16 cellular contexts compared by ENCODE assay signal in the genomic region with DNA sequence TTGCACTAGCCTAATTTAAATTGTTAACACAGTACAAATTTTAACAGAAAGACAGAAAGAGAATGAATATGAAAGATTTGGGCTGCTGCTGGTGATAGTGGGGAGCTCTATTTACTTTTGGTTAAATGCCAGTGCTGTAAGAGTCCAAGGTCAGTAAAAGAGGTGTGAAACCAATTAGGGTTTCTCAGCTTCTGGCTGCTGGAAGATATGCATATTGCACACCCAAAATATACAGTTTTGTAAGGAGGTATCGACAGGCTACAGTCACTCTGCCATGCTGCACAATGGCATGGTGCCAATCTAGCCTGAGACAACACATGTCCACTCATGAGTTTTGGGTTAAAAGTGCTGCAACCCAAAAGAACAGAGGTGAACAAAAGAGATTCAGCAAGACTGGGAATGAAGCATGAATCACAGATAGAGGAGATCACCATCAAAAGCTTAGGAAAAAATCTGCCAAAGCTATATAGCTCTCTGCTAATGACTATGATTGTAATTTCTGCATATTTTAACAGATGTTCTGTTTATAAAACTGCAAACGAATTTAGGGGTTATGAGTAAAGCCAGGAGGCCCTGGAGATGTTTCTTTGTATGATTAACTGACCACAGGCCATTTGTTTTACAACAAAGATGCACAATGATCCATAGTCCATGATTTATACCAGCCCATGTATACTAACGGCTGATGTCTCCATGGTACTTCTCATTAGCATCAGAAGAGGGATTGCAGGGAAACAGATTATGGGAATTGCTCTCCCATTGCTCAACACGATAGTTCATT.
A peak's percentile ranks its signal among the peaks of the same experiment; 100 is the strongest.
DNase-seq lines count a peak whose midpoint lies in the region; ATAC-seq and TF ChIP-seq lines count a peak whose summit lies in the region.
"Had no signal": no experiment of that assay in that cellular context is flagged by ENCODE, and none has a peak within 500 bp of the region (broad histone marks: within the 10 kb centered on the region; RNA-seq: fewer than 3 reads in every experiment).

No MANE protein-coding gene starts in this region.

- no peaks in the 10 kb centered on the region for H3K27me3 Mint-ChIP-seq in neural progenitor cell (ENCODE audit: insufficient read depth, low read depth)

- no peaks in the 10 kb centered on the region for H3K36me3 Mint-ChIP-seq in neural progenitor cell

- H3K27me3 ChIP-seq in neural progenitor cell: no peaks in the 10 kb centered on the region

- no peaks in the 10 kb centered on the region for H3K9me3 Mint-ChIP-seq in neural progenitor cell
- H3K9me3 Mint-ChIP-seq: GM23338 had no signal

- H3K27ac Mint-ChIP-seq in neural progenitor cell: no peak overlapping the region

- no peak overlapping the region for H3K4me3 Mint-ChIP-seq in neural progenitor cell
- H3K4me3 Mint-ChIP-seq: GM23338 had no signal

- peaks cover 55% of the 10 kb centered on the region for H3K4me1 Mint-ChIP-seq in neural progenitor cell

- no peak for TF ChIP-seq CTCF in neural progenitor cell (IDR thresholded peaks at IDR 0.05)

- no peaks in the 10 kb centered on the region for H3K9me3 ChIP-seq in neural progenitor cell (ENCODE audit: low read depth)
- H3K9me3 ChIP-seq: SJCRH30 had no signal

- H3K4me2 ChIP-seq in neural progenitor cell: peak overlapping the region; percentile 73
- H3K4me2 ChIP-seq: GM23338 had no signal

- peaks cover 37% of the 10 kb centered on the region for H3F3A ChIP-seq in neural progenitor cell (ENCODE audit: low read depth)

- DNase-seq in GM04504 (ENCODE audit: low read depth) (peak; percentile 2), NCI-H69 (lab: John Stamatoyannopoulos, UW) (peak; percentile 59), cerebellar cortex (ENCODE audit: low spot score) (peak; percentile 11), neural progenitor cell (ENCODE audit: low spot score) (no peak), RKO (ENCODE audit: low spot score) (no peak)
- no peak for DNase-seq in activated naive CD4-positive, alpha-beta T cell treated with Interleukin-2 at 50 U/mL for 16 hours
- DNase-seq: ACHN, KBM-7, NCI-H1048, NCI-H2081, NCI-H524, SJCRH30, SW 1271 had no signal

- no peak overlapping the region for H3K4me3 ChIP-seq in neural progenitor cell
- H3K4me3 ChIP-seq: GM23338, SJCRH30 had no signal

- H3K27ac ChIP-seq in neural progenitor cell: no peak overlapping the region
- H3K27ac ChIP-seq: RWPE1, SJCRH30 had no signal

- no peak overlapping the region for H2AFZ ChIP-seq in neural progenitor cell (replicated peaks)
- H2AFZ ChIP-seq: GM23338 had no signal

- H3K9ac ChIP-seq in neural progenitor cell: no peak overlapping the region

- ATAC-seq in HG02763 (IDR thresholded peaks at IDR 0.05; ENCODE audit: unreplicated experiment): no peak
- ATAC-seq: GM23338 had no signal

- no peaks in the 10 kb centered on the region for H4K20me1 ChIP-seq in neural progenitor cell (ENCODE audit: low read depth)

- peaks cover 87% of the 10 kb centered on the region for H3K4me1 ChIP-seq in neural progenitor cell
- H3K4me1 ChIP-seq: SJCRH30 had no signal

- H3K36me3 ChIP-seq in neural progenitor cell: no peaks in the 10 kb centered on the region
- H3K36me3 ChIP-seq: SJCRH30 had no signal

- no peaks in the 10 kb centered on the region for H3K79me2 ChIP-seq in neural progenitor cell (ENCODE audit: low read depth)

Comparison
In these comparisons a context has a peak if more than half of its experiments do, and no peak if none do; other contexts are left out.
1. DNase-seq: peak in GM04504 (single experiment), NCI-H69 (single experiment) and cerebellar cortex (single experiment); none in neural progenitor cell (single experiment), activated naive CD4-positive, alpha-beta T cell treated with Interleukin-2 at 50 U/mL for 16 hours (single experiment) and RKO (single experiment).